12 cellular contexts compared by ENCODE assay signal in genomic region chr5:61051267-61051666, GRCh38.
DNase-seq lines count a peak whose midpoint lies in the region; ATAC-seq and TF ChIP-seq lines count a peak whose summit lies in the region.
"Had no signal": no experiment of that assay in that cellular context is flagged by ENCODE, and none has a peak within 500 bp of the region (broad histone marks: within the 10 kb centered on the region; RNA-seq: fewer than 3 reads in every experiment).

No MANE protein-coding gene starts in this region.

- DNase-seq in AG04450 (ENCODE audit: low read depth, low spot score): peak; percentile 16
- DNase-seq in HT1080 (ENCODE audit: low read depth): peak; percentile 74
- DNase-seq in astrocyte of the spinal cord (ENCODE audit: low read depth, low spot score): peak; percentile 67
- peak; percentile 72 for DNase-seq in kidney tubule cell (ENCODE audit: low spot score)
- no peak for DNase-seq in HK-2 (ENCODE audit: unreplicated experiment)
- DNase-seq: cerebellar nuclear complex, RPMI8226, upper lobe of right lung had no signal

- ATAC-seq in HG03175 (IDR thresholded peaks at IDR 0.05; ENCODE audit: unreplicated experiment): no peak
- ATAC-seq in GM21576 (IDR thresholded peaks at IDR 0.05; ENCODE audit: unreplicated experiment): no peak
- no peak for ATAC-seq in HG03135 (IDR thresholded peaks at IDR 0.05; ENCODE audit: unreplicated experiment)
- ATAC-seq: K562, upper lobe of right lung had no signal

- no peaks in the 10 kb centered on the region for H3K27me3 ChIP-seq in AG04450 (ENCODE audit: control insufficient read depth, insufficient read depth, low read length)
- H3K27me3 ChIP-seq: upper lobe of right lung had no signal

- in situ Hi-C loops in astrocyte of the spinal cord (cut with HindIII; ENCODE audit: low sequenced_read_pairs): no loop called here

- TF ChIP-seq CTCF in AG04450 (IDR thresholded peaks at IDR 0.05; ENCODE audit: low read depth, low read length): no peak
- no peak for TF ChIP-seq CTCF in astrocyte of the spinal cord (IDR thresholded peaks at IDR 0.05; ENCODE audit: low read depth, low read length)

- CTCF ChIA-PET in AG04450 (lab: Charles Lee): interaction anchor here (1.0 kb wide), 1 partner anchor 351 kb away, joined by 4 read pairs; the partner anchor contains the start of gene DEPDC1B

- no peak overlapping the region for H3K27ac ChIP-seq in AG04450 (ENCODE audit: low read depth, low read length)
- H3K27ac ChIP-seq: upper lobe of right lung had no signal

- H3K4me3 ChIP-seq in AG04450 (ENCODE audit: low read depth, low read length) (no peak overlapping the region), astrocyte of the spinal cord (ENCODE audit: low read depth, low read length) (no peak overlapping the region)
- H3K4me3 ChIP-seq: K562, upper lobe of right lung had no signal

- POLR2A ChIA-PET in AG04450 (lab: Yijun Ruan, JAX): no interaction called here

- no peaks in the 10 kb centered on the region for H3K9me3 ChIP-seq in AG04450 (ENCODE audit: control insufficient read depth, insufficient read depth, low read length)
- H3K9me3 ChIP-seq: upper lobe of right lung had no signal
